ENCODE assay signal across 2 cellular contexts in the genomic region with DNA sequence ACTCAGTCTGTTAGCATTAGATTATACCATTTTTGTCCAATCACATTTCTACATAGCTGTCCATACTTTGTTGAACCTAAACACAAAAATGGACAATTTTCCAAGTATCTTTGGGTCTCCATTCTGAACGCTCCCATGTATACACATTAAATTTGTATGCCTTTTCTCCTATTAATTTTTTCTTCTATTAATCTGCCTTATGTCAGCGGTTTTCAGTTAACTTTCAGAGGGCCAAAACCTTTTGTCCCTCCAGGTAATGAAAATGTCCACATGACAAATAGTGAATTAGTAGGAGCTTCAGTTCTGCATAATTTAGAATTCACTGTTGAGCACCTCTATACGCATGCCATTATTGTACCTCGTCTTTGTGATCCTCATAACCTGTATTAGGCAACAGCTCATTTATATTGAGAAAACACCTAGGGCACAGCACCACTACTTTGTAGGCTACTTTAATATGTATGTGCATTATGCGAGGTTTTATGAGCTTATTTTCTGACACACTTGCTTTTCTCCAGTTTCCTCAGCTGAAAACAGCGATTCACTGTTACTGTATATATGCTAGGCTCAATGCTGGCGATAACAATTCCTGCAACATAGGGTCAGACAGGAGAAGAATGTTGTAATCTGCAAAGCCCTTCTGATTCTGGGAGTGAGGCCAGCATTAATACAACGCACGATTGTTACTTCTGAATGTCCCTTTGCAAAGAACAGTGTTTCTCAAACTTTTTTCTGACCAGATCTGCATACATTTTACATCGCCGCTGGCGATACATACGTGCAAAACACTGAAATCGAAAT.
TF ChIP-seq lines count a peak whose summit lies in the region.

No MANE protein-coding gene starts in this region.

TF ChIP-seq in GM23338, 12 proteins besides CTCF, POLR2A, EP300 and RAD21 (continued from another document):
- TF ChIP-seq ZNF462 (CRISPR knock-in tag; IDR thresholded peaks at IDR 0.05), result no peak
- TF ChIP-seq NANOG (IDR thresholded peaks at IDR 0.05; ENCODE audit: borderline replicate concordance), result no peak
- no peak for TF ChIP-seq POLR2AphosphoS5 (IDR thresholded peaks at IDR 0.05; ENCODE audit: low read depth)
- TF ChIP-seq ZNF114 (CRISPR knock-in tag; IDR thresholded peaks at IDR 0.05), result no peak
- no peak for TF ChIP-seq REST (IDR thresholded peaks at IDR 0.05; ENCODE audit: unreplicated experiment)
- no peak for TF ChIP-seq ZNF331 (CRISPR knock-in tag; IDR thresholded peaks at IDR 0.05; ENCODE audit: low read depth)
- TF ChIP-seq STAT1 (IDR thresholded peaks at IDR 0.05; ENCODE audit: unreplicated experiment), result no peak
- TF ChIP-seq CREB1 (CRISPR knock-in tag; IDR thresholded peaks at IDR 0.05; ENCODE audit: low read depth), result no peak

TF ChIP-seq in neural cell, 6 proteins besides CTCF, POLR2A, EP300 and RAD21 (continued from another document):
- TF ChIP-seq EZH2 (IDR thresholded peaks at IDR 0.05; ENCODE audit: borderline replicate concordance, insufficient read depth, low read length, poor library complexity, severe bottlenecking), result no peak
